Comparison of ENCODE assay signal across 14 cellular contexts in the genomic region with DNA sequence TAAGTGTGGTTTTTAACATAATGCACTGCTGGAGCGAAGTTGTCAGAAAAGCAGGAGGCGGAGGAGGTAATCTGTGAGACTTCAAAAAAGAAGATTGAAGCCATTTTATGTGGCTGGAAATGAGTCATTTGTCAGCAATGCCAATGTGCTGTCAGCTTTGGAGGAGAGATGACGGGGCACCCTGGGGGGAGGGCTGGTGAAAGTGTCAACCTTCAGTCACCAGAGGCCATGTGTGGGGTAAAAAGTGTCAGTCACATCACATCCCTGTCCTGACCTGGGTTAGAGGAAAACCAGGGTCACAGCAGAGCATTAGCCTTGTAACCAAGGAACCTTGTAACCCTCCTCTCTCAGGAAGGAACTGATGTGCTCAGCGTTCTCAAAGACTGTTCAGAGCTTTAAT. TPM values are rescaled to one million over a fixed set of nuclear protein-coding genes. Genes with fewer than 3 reads are reported as not detected.
DNase-seq lines count a peak whose midpoint lies in the region; FAIRE-seq and TF ChIP-seq lines count a peak whose summit lies in the region.
"Had no signal": no experiment of that assay in that cellular context is flagged by ENCODE, and none has a peak within 500 bp of the region (broad histone marks: within the 10 kb centered on the region; RNA-seq: fewer than 3 reads in every experiment).

No MANE protein-coding gene starts in this region.

- H3K4me2 ChIP-seq in neural cell (ENCODE audit: low read length): peak overlapping the region; percentile 6

- H3K9me3 Mint-ChIP-seq in chondrocyte (ENCODE audit: low read depth): no peaks in the 10 kb centered on the region

- DNase-seq in EH (ENCODE audit: low read depth) (peak; percentile 87), HTR-8/SVneo (ENCODE audit: insufficient read length, low spot score) (peak; percentile 21), chondrocyte (ENCODE audit: low spot score) (no peak), NCI-H1105 (lab: John Stamatoyannopoulos, UW) (no peak), NOMO-1 treated with dmso at 0.1 percent for 144 hours (lab: John Stamatoyannopoulos, UW; ENCODE audit: unreplicated experiment) (no peak), retina (no peak), mesenteric fat pad (ENCODE audit: low spot score) (no peak)
- DNase-seq: amygdala, left cardiac atrium, NCI-H510A, upper lobe of right lung had no signal

- H3K4me3 Mint-ChIP-seq in chondrocyte (ENCODE audit: unreplicated experiment): no peak overlapping the region

- no peak for FAIRE-seq in HTR-8/SVneo (lab: Jason Lieb, UNC)
- FAIRE-seq: D721Med had no signal

- H3K4me3 ChIP-seq in neural cell (ENCODE audit: low read length): peak overlapping the region; percentile 9
- H3K4me3 ChIP-seq: prostate gland, upper lobe of right lung had no signal

- no peak overlapping the region for H3K9ac ChIP-seq in neural cell (ENCODE audit: low read length)

- H3K9me2 ChIP-seq in neural cell (ENCODE audit: insufficient read depth, low read length): no peaks in the 10 kb centered on the region

- peak; percentile 98 for TF ChIP-seq EP300 in neural cell (conservative IDR thresholded peaks at IDR 0.05; ENCODE audit: poor library complexity, severe bottlenecking)

- no peaks in the 10 kb centered on the region for H3K9me3 ChIP-seq in neural cell (ENCODE audit: low read length)
- H3K9me3 ChIP-seq: prostate gland, upper lobe of right lung had no signal

- no peaks in the 10 kb centered on the region for H4K20me1 ChIP-seq in neural cell (ENCODE audit: insufficient read depth)

- H3F3A ChIP-seq in neural cell (ENCODE audit: insufficient read depth, low read length, poor library complexity, severe bottlenecking): peaks cover under 1% of the 10 kb centered on the region

- TF ChIP-seq CTCF in chondrocyte (IDR thresholded peaks at IDR 0.05): no peak
- TF ChIP-seq CTCF in neural cell (IDR thresholded peaks at IDR 0.05; ENCODE audit: poor library complexity, severe bottlenecking): no peak

- peak overlapping the region; percentile 67 for H3K27ac ChIP-seq in neural cell (ENCODE audit: low read length)
- H3K27ac ChIP-seq: prostate gland, upper lobe of right lung had no signal

- peaks cover 13% of the 10 kb centered on the region for H3K4me1 Mint-ChIP-seq in chondrocyte (ENCODE audit: low read depth)

- H3K27me3 Mint-ChIP-seq in chondrocyte (ENCODE audit: low read depth): no peaks in the 10 kb centered on the region

- no peaks in the 10 kb centered on the region for H3K27me3 ChIP-seq in neural cell (ENCODE audit: insufficient read depth, low read depth, low read length)
- H3K27me3 ChIP-seq: upper lobe of right lung had no signal

- peak; percentile 23 for TF ChIP-seq RAD21 in neural cell (conservative IDR thresholded peaks at IDR 0.05)

- no peaks in the 10 kb centered on the region for H3K36me3 Mint-ChIP-seq in chondrocyte (ENCODE audit: low read depth)

- H3K27ac Mint-ChIP-seq in chondrocyte (ENCODE audit: unreplicated experiment): peak overlapping the region; percentile 39

- H2AFZ ChIP-seq in neural cell (ENCODE audit: low read depth, low read length): no peak overlapping the region

- no peaks in the 10 kb centered on the region for H3K79me2 ChIP-seq in neural cell (replicated peaks; ENCODE audit: insufficient read depth, low read length)

- H3K36me3 ChIP-seq in neural cell (ENCODE audit: insufficient read depth, low read length): no peaks in the 10 kb centered on the region
- H3K36me3 ChIP-seq: prostate gland, upper lobe of right lung had no signal

TF ChIP-seq in neural cell, 6 proteins besides CTCF, POLR2A, EP300 and RAD21:
- TF ChIP-seq SMC3 (conservative IDR thresholded peaks at IDR 0.05; ENCODE audit: poor library complexity) (peak; percentile 31), POLR2AphosphoS5 (IDR thresholded peaks at IDR 0.05) (peak; percentile 57), TAF1 (IDR thresholded peaks at IDR 0.05; ENCODE audit: low read depth) (no peak)
- TF ChIP-seq, protein P1, sequence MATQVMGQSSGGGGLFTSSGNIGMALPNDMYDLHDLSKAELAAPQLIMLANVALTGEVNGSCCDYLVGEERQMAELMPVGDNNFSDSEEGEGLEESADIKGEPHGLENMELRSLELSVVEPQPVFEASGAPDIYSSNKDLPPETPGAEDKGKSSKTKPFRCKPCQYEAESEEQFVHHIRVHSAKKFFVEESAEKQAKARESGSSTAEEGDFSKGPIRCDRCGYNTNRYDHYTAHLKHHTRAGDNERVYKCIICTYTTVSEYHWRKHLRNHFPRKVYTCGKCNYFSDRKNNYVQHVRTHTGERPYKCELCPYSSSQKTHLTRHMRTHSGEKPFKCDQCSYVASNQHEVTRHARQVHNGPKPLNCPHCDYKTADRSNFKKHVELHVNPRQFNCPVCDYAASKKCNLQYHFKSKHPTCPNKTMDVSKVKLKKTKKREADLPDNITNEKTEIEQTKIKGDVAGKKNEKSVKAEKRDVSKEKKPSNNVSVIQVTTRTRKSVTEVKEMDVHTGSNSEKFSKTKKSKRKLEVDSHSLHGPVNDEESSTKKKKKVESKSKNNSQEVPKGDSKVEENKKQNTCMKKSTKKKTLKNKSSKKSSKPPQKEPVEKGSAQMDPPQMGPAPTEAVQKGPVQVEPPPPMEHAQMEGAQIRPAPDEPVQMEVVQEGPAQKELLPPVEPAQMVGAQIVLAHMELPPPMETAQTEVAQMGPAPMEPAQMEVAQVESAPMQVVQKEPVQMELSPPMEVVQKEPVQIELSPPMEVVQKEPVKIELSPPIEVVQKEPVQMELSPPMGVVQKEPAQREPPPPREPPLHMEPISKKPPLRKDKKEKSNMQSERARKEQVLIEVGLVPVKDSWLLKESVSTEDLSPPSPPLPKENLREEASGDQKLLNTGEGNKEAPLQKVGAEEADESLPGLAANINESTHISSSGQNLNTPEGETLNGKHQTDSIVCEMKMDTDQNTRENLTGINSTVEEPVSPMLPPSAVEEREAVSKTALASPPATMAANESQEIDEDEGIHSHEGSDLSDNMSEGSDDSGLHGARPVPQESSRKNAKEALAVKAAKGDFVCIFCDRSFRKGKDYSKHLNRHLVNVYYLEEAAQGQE (IDR thresholded peaks at IDR 0.05; ENCODE audit: borderline replicate concordance): peak; percentile 8

RNA-seq across cellular contexts. Expression of gene TLR4, which starts 59.1 kb away (rescaled TPM):
- total RNA-seq in chondrocyte (9.5 to 13.6 TPM (median 11.6 TPM) in 3 replicates), mesenteric fat pad (62.8 TPM)
- 0.07 and 0.74 TPM in 2 replicates for polyA plus RNA-seq in neural cell
- not detected in 2 replicates for polyA minus RNA-seq in neural cell

Comparison
In these comparisons a context has a peak if more than half of its experiments do, and no peak if none do; other contexts are left out.
1. DNase-seq: peak in EH (single experiment) and HTR-8/SVneo (single experiment); none in chondrocyte (single experiment), NCI-H1105 (single experiment), NOMO-1 treated with dmso at 0.1 percent for 144 hours (single experiment), retina (single experiment) and mesenteric fat pad (single experiment).